Comparison of ENCODE assay signal across 1 cellular context in genomic region chr4:38189445-38189844, GRCh38.
TF ChIP-seq lines count a peak whose summit lies in the region.

No MANE protein-coding gene starts in this region.

TF ChIP-seq in HEK293, 187 proteins besides CTCF, POLR2A, EP300 and RAD21 (continued from another document):
- TF ChIP-seq PRDM4 (tag by site-specific recombination; IDR thresholded peaks at IDR 0.05) = no peak
- no peak for TF ChIP-seq TCF7L2 (IDR thresholded peaks at IDR 0.05; ENCODE audit: borderline replicate concordance, low read depth, low read length)
- TF ChIP-seq, protein P1, sequence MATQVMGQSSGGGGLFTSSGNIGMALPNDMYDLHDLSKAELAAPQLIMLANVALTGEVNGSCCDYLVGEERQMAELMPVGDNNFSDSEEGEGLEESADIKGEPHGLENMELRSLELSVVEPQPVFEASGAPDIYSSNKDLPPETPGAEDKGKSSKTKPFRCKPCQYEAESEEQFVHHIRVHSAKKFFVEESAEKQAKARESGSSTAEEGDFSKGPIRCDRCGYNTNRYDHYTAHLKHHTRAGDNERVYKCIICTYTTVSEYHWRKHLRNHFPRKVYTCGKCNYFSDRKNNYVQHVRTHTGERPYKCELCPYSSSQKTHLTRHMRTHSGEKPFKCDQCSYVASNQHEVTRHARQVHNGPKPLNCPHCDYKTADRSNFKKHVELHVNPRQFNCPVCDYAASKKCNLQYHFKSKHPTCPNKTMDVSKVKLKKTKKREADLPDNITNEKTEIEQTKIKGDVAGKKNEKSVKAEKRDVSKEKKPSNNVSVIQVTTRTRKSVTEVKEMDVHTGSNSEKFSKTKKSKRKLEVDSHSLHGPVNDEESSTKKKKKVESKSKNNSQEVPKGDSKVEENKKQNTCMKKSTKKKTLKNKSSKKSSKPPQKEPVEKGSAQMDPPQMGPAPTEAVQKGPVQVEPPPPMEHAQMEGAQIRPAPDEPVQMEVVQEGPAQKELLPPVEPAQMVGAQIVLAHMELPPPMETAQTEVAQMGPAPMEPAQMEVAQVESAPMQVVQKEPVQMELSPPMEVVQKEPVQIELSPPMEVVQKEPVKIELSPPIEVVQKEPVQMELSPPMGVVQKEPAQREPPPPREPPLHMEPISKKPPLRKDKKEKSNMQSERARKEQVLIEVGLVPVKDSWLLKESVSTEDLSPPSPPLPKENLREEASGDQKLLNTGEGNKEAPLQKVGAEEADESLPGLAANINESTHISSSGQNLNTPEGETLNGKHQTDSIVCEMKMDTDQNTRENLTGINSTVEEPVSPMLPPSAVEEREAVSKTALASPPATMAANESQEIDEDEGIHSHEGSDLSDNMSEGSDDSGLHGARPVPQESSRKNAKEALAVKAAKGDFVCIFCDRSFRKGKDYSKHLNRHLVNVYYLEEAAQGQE (tag by site-specific recombination; IDR thresholded peaks at IDR 0.05) = no peak
- TF ChIP-seq ZNF473 (tag by site-specific recombination; IDR thresholded peaks at IDR 0.05) = no peak
- TF ChIP-seq ZNF785 (tag by site-specific recombination; IDR thresholded peaks at IDR 0.05) = no peak
- no peak for TF ChIP-seq ZNF302 (tag by site-specific recombination; IDR thresholded peaks at IDR 0.05; ENCODE audit: low read depth)
- TF ChIP-seq FEZF1 (tag by site-specific recombination; IDR thresholded peaks at IDR 0.05) = no peak
- TF ChIP-seq ZNF600 (tag by site-specific recombination; IDR thresholded peaks at IDR 0.05) = no peak
- TF ChIP-seq ZNF23 (tag by site-specific recombination; IDR thresholded peaks at IDR 0.05; ENCODE audit: borderline replicate concordance) = no peak
- TF ChIP-seq, protein P2, sequence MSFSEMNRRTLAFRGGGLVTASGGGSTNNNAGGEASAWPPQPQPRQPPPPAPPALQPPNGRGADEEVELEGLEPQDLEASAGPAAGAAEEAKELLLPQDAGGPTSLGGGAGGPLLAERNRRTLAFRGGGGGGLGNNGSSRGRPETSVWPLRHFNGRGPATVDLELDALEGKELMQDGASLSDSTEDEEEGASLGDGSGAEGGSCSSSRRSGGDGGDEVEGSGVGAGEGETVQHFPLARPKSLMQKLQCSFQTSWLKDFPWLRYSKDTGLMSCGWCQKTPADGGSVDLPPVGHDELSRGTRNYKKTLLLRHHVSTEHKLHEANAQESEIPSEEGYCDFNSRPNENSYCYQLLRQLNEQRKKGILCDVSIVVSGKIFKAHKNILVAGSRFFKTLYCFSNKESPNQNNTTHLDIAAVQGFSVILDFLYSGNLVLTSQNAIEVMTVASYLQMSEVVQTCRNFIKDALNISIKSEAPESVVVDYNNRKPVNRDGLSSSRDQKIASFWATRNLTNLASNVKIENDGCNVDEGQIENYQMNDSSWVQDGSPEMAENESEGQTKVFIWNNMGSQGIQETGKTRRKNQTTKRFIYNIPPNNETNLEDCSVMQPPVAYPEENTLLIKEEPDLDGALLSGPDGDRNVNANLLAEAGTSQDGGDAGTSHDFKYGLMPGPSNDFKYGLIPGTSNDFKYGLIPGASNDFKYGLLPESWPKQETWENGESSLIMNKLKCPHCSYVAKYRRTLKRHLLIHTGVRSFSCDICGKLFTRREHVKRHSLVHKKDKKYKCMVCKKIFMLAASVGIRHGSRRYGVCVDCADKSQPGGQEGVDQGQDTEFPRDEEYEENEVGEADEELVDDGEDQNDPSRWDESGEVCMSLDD (tag by site-specific recombination; IDR thresholded peaks at IDR 0.05) = no peak
- no peak for TF ChIP-seq ZNF114 (tag by site-specific recombination; IDR thresholded peaks at IDR 0.05)
- no peak for TF ChIP-seq GLIS2 (tag by site-specific recombination; IDR thresholded peaks at IDR 0.05)
- TF ChIP-seq, protein P3, sequence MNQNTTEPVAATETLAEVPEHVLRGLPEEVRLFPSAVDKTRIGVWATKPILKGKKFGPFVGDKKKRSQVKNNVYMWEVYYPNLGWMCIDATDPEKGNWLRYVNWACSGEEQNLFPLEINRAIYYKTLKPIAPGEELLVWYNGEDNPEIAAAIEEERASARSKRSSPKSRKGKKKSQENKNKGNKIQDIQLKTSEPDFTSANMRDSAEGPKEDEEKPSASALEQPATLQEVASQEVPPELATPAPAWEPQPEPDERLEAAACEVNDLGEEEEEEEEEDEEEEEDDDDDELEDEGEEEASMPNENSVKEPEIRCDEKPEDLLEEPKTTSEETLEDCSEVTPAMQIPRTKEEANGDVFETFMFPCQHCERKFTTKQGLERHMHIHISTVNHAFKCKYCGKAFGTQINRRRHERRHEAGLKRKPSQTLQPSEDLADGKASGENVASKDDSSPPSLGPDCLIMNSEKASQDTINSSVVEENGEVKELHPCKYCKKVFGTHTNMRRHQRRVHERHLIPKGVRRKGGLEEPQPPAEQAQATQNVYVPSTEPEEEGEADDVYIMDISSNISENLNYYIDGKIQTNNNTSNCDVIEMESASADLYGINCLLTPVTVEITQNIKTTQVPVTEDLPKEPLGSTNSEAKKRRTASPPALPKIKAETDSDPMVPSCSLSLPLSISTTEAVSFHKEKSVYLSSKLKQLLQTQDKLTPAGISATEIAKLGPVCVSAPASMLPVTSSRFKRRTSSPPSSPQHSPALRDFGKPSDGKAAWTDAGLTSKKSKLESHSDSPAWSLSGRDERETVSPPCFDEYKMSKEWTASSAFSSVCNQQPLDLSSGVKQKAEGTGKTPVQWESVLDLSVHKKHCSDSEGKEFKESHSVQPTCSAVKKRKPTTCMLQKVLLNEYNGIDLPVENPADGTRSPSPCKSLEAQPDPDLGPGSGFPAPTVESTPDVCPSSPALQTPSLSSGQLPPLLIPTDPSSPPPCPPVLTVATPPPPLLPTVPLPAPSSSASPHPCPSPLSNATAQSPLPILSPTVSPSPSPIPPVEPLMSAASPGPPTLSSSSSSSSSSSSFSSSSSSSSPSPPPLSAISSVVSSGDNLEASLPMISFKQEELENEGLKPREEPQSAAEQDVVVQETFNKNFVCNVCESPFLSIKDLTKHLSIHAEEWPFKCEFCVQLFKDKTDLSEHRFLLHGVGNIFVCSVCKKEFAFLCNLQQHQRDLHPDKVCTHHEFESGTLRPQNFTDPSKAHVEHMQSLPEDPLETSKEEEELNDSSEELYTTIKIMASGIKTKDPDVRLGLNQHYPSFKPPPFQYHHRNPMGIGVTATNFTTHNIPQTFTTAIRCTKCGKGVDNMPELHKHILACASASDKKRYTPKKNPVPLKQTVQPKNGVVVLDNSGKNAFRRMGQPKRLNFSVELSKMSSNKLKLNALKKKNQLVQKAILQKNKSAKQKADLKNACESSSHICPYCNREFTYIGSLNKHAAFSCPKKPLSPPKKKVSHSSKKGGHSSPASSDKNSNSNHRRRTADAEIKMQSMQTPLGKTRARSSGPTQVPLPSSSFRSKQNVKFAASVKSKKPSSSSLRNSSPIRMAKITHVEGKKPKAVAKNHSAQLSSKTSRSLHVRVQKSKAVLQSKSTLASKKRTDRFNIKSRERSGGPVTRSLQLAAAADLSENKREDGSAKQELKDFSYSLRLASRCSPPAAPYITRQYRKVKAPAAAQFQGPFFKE (tag by site-specific recombination; IDR thresholded peaks at IDR 0.05; ENCODE audit: borderline replicate concordance) = no peak
TF ChIP-seq in HEK293: peak in this region for 3.
